8 cellular contexts compared by ENCODE assay signal in the genomic region with DNA sequence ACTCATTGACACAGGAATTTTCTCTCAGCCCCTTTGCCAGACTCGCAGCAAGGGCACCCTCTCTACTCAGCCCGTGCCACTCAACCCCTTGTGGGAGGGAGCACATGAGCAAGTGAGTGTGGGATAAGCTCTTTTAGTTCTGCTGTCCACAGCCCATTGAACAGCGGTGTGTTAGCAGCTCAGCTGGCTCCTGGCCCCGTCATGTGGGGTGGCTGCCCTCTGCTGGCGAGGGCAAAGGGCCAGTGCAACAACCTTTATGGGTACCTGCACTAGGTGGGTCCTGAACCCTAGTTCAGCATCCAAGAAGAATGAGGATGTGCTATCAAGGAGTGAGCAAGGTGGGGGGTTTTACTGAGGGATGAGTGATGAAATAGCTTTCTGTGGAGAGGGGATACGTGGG.
DNase-seq lines count a peak whose midpoint lies in the region; ATAC-seq and TF ChIP-seq lines count a peak whose summit lies in the region.

No MANE protein-coding gene starts in this region.

- TF ChIP-seq CTCF in Calu3 (IDR thresholded peaks at IDR 0.05; ENCODE audit: unreplicated experiment) (peak; percentile 47), IMR-90 (conservative IDR thresholded peaks at IDR 0.05; ENCODE audit: low read depth, low read length) (peak; percentile 23; the same call in 1 of the 2 replicates), fibroblast of pulmonary artery (IDR thresholded peaks at IDR 0.05; ENCODE audit: low read length, missing control alignments) (peak; percentile 41)

- H4K91ac ChIP-seq in IMR-90 (ENCODE audit: insufficient read depth, low read depth, low read length): no peak overlapping the region

- no peak for TF ChIP-seq POLR2A in IMR-90 (IDR thresholded peaks at IDR 0.05; ENCODE audit: low read depth, low read length)

- no peak overlapping the region for H3K27ac ChIP-seq in IMR-90 (ENCODE audit: insufficient read depth, low read length)

- H3K27me3 ChIP-seq in IMR-90 (ENCODE audit: control insufficient read depth, insufficient read depth, low read length): peaks cover 18% of the 10 kb centered on the region

- H3K9me3 Mint-ChIP-seq in Calu3 (ENCODE audit: low read depth, unreplicated experiment): no peaks in the 10 kb centered on the region

- BruUV-seq in Calu3 (replicated peaks; lab: Mats Ljungman, UMichigan) (no TSS peak), IMR-90 (replicated peaks; lab: Mats Ljungman, UMichigan) (no TSS peak)

- H3K27me3 Mint-ChIP-seq in Calu3 (ENCODE audit: unreplicated experiment): peaks cover 52% of the 10 kb centered on the region

- H3K4me2 ChIP-seq in IMR-90 (ENCODE audit: low read depth, low read length): no peak overlapping the region

- H3K4me1 ChIP-seq in IMR-90 (ENCODE audit: control insufficient read depth, insufficient read depth, low read length): no peaks in the 10 kb centered on the region

- DNase-seq in Calu3 (peak; percentile 64), IMR-90 (no peak), fibroblast of pulmonary artery (ENCODE audit: low read depth) (peak; percentile 40), epidermal melanocyte (ENCODE audit: insufficient read length, low spot score) (no peak), T1000 (lab: John Stamatoyannopoulos, UW) (no peak)
- peak; percentile 5 to 12 for DNase-seq in activated CD4-positive, alpha-beta T cell treated with anti-CD3 and anti-CD28 coated beads for 24 hours (ENCODE audit: low read depth in 2 of 2)
- DNase-seq in stimulated activated CD4-positive, alpha-beta T cell treated with anti-CD3 and anti-CD28 coated beads, Interleukin-4, amount 100 ng/mL, for 24 hours: peak; percentile 27

- H3K23ac ChIP-seq in IMR-90 (ENCODE audit: low read depth, low read length): no peak overlapping the region

- H3K4me1 Mint-ChIP-seq in Calu3 (ENCODE audit: low read depth, unreplicated experiment): no peaks in the 10 kb centered on the region

- H4K8ac ChIP-seq in IMR-90 (ENCODE audit: low read depth in 2 of 2, low read length in 2 of 2): no peak overlapping the region

- H3K14ac ChIP-seq in IMR-90 (replicated peaks; ENCODE audit: low read depth, low read length): no peak overlapping the region

- no peaks in the 10 kb centered on the region for H3K79me1 ChIP-seq in IMR-90 (ENCODE audit: low read depth in 1 of 2, low read length in 2 of 2)

- no peaks in the 10 kb centered on the region for H4K20me1 ChIP-seq in IMR-90 (ENCODE audit: insufficient read depth, low read length)

- no peak overlapping the region for H2BK120ac ChIP-seq in IMR-90 (ENCODE audit: low read depth, low read length)

- POLR2A ChIA-PET in IMR-90 (lab: Charles Lee; ENCODE audit: unreplicated experiment): no interaction called here

- CTCF ChIA-PET in Calu3 (lab: Charles Lee) (interaction anchor here (1.1 to 1.8 kb wide), 2 partner anchors 101 to 254 kb away, joined by 4 to 8 read pairs; a partner anchor contains a TSS), IMR-90 (lab: Yijun Ruan, JAX) (no interaction called here)

- H3K4ac ChIP-seq in IMR-90 (ENCODE audit: low read depth, low read length): no peak overlapping the region

- H3K27ac Mint-ChIP-seq in Calu3 (ENCODE audit: unreplicated experiment): no peak overlapping the region

- no peak overlapping the region for H2AK9ac ChIP-seq in IMR-90 (replicated peaks; ENCODE audit: low read depth, low read length, poor library complexity)

- ATAC-seq in IMR-90 (ENCODE audit: low read depth) (peak; percentile 57; the same call in 1 of the 2 replicates), GM21737 (IDR thresholded peaks at IDR 0.05; ENCODE audit: unreplicated experiment) (no peak)

- no peak overlapping the region for H2AFZ ChIP-seq in IMR-90 (replicated peaks; ENCODE audit: low read length, poor library complexity)

- H3K56ac ChIP-seq in IMR-90 (ENCODE audit: extremely low read depth, insufficient read depth, low read length): no peak overlapping the region

- no peak overlapping the region for H2BK5ac ChIP-seq in IMR-90 (ENCODE audit: low read depth, low read length, poor library complexity, severe bottlenecking)

- in situ Hi-C loops in IMR-90 (cut with MboI; ENCODE audit: low sequenced_read_pairs): no loop called here

- no peak overlapping the region for H4K5ac ChIP-seq in IMR-90 (ENCODE audit: low read depth, low read length)

- no peak overlapping the region for H2AK5ac ChIP-seq in IMR-90 (ENCODE audit: low read depth, low read length)

- TF ChIP-seq RAD21 in IMR-90 (IDR thresholded peaks at IDR 0.05; ENCODE audit: low read length): peak; percentile 34

- H3K9me3 ChIP-seq in IMR-90 (ENCODE audit: control insufficient read depth, insufficient read depth, low read length): no peaks in the 10 kb centered on the region

- H3K4me3 ChIP-seq in IMR-90 (ENCODE audit: insufficient read depth, low read depth, low read length) (no peak overlapping the region), fibroblast of pulmonary artery (replicated peaks; ENCODE audit: low read depth, low read length) (no peak overlapping the region)

- no CpG with 5 or more reads among the region's 6 CpGs for WGBS in IMR-90 (ENCODE audit: extremely low coverage in 2 of 2, insufficient read length in 1 of 2), 2 experiments

- intact Hi-C loops in Calu3 (cut with micrococcal nuclease; ENCODE audit: unreplicated experiment) (loop anchor here (1.0 kb wide), 1 partner anchor 254 kb away; no protein-coding TSS in a partner anchor), IMR-90 (cut with micrococcal nuclease) (no loop called here)

- H2BK20ac ChIP-seq in IMR-90 (ENCODE audit: low read depth, low read length): no peak overlapping the region

- H3K9me1 ChIP-seq in IMR-90 (ENCODE audit: insufficient read depth, low read length): no peaks in the 10 kb centered on the region

- H2BK15ac ChIP-seq in IMR-90 (ENCODE audit: low read depth, low read length): no peak overlapping the region

- H3K36me3 Mint-ChIP-seq in Calu3 (ENCODE audit: insufficient read depth, unreplicated experiment): no peaks in the 10 kb centered on the region

- dilution Hi-C loops in IMR-90 (cut with HindIII; ENCODE audit: low sequenced_read_pairs, unreplicated experiment): no loop called here

- H3K18ac ChIP-seq in IMR-90 (ENCODE audit: low read depth, low read length): no peak overlapping the region

- H3K36me3 ChIP-seq in IMR-90 (ENCODE audit: control insufficient read depth, insufficient read depth, low read length): no peaks in the 10 kb centered on the region

- no peak overlapping the region for H3K4me3 Mint-ChIP-seq in Calu3 (ENCODE audit: low read depth, unreplicated experiment)

- no peak overlapping the region for H3K9ac ChIP-seq in IMR-90 (ENCODE audit: low read depth, low read length)

TF ChIP-seq in IMR-90, 13 proteins besides CTCF, POLR2A, EP300 and RAD21:
- TF ChIP-seq RCOR1 (IDR thresholded peaks at IDR 0.05; ENCODE audit: insufficient replicate concordance, low read length) (no peak), BHLHE40 (IDR thresholded peaks at IDR 0.05; ENCODE audit: low read depth, low read length) (no peak), NFE2L2 (IDR thresholded peaks at IDR 0.05; ENCODE audit: low read depth, low read length) (no peak), MXI1 (IDR thresholded peaks at IDR 0.05; ENCODE audit: borderline replicate concordance, low read depth, low read length) (no peak), MAZ (IDR thresholded peaks at IDR 0.05; ENCODE audit: borderline replicate concordance, low read depth, low read length) (no peak), FOS (IDR thresholded peaks at IDR 0.05; ENCODE audit: low read depth, low read length) (no peak), SMC3 (IDR thresholded peaks at IDR 0.05; ENCODE audit: low read depth, low read length) (no peak), RFX5 (IDR thresholded peaks at IDR 0.05; ENCODE audit: low read depth, low read length) (no peak), CHD1 (IDR thresholded peaks at IDR 0.05; ENCODE audit: low read depth, low read length) (no peak)
- TF ChIP-seq, protein P1, sequence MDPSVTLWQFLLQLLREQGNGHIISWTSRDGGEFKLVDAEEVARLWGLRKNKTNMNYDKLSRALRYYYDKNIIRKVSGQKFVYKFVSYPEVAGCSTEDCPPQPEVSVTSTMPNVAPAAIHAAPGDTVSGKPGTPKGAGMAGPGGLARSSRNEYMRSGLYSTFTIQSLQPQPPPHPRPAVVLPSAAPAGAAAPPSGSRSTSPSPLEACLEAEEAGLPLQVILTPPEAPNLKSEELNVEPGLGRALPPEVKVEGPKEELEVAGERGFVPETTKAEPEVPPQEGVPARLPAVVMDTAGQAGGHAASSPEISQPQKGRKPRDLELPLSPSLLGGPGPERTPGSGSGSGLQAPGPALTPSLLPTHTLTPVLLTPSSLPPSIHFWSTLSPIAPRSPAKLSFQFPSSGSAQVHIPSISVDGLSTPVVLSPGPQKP (IDR thresholded peaks at IDR 0.05; ENCODE audit: borderline replicate concordance, low read depth, low read length): no peak

Comparison
In these comparisons a context has a peak if more than half of its experiments do, and no peak if none do; other contexts are left out.
1. DNase-seq: peak in Calu3 (single experiment), activated CD4-positive, alpha-beta T cell treated with anti-CD3 and anti-CD28 coated beads for 24 hours (2 of 2), fibroblast of pulmonary artery (single experiment) and stimulated activated CD4-positive, alpha-beta T cell treated with anti-CD3 and anti-CD28 coated beads, Interleukin-4, amount 100 ng/mL, for 24 hours (single experiment); none in IMR-90 (single experiment), epidermal melanocyte (single experiment) and T1000 (single experiment).
2. Peak in every context shown above with its lines, with median percentiles within 50 percentile points of each other: CTCF ChIP-seq.